21 cellular contexts compared by ENCODE assay signal in genomic region chr9:78782858-78783257, GRCh38.
DNase-seq lines count a peak whose midpoint lies in the region; ATAC-seq, FAIRE-seq and TF ChIP-seq lines count a peak whose summit lies in the region.
"Had no signal": no experiment of that assay in that cellular context is flagged by ENCODE, and none has a peak within 500 bp of the region (broad histone marks: within the 10 kb centered on the region; RNA-seq: fewer than 3 reads in every experiment).

No MANE protein-coding gene starts in this region.

- H2BK5ac ChIP-seq in IMR-90 (ENCODE audit: low read depth, low read length, poor library complexity, severe bottlenecking) = no peak overlapping the region

- BruUV-seq in HepG2 (replicated peaks; lab: Mats Ljungman, UMichigan) (no TSS peak), IMR-90 (replicated peaks; lab: Mats Ljungman, UMichigan) (no TSS peak)

- no peak overlapping the region for H3K4me3 ChIP-seq in HepG2 (replicated peaks in 1 of 3; ENCODE audit: insufficient read depth in 1 of 3, low read depth in 2 of 3, low read length in 3 of 3)
- no peak overlapping the region for H3K4me3 ChIP-seq in right lobe of liver
- H3K4me3 ChIP-seq in IMR-90 (ENCODE audit: insufficient read depth, low read depth, low read length) = no peak overlapping the region
- H3K4me3 ChIP-seq in fibroblast of lung (replicated peaks in 1 of 4; ENCODE audit: control extremely low read depth in 1 of 4, insufficient read depth in 1 of 4, low read depth in 3 of 4, low read length in 4 of 4) = no peak overlapping the region
- H3K4me3 ChIP-seq in ovary = no peak overlapping the region
- H3K4me3 ChIP-seq: BLaER1, GM12878 had no signal

- ATAC-seq in HepG2 (no peak), right lobe of liver (no peak), IMR-90 (ENCODE audit: low read depth) (no peak)
- ATAC-seq: GM12878 had no signal

- H3K27ac ChIP-seq in HepG2 (ENCODE audit: extremely low read length, insufficient read depth, low read length) = no peak overlapping the region
- no peak overlapping the region for H3K27ac ChIP-seq in right lobe of liver
- no peak overlapping the region for H3K27ac ChIP-seq in IMR-90 (ENCODE audit: insufficient read depth, low read length)
- no peak overlapping the region for H3K27ac ChIP-seq in fibroblast of lung (ENCODE audit: insufficient read depth, low read length)
- no peak overlapping the region for H3K27ac ChIP-seq in ovary
- H3K27ac ChIP-seq: 22Rv1, BLaER1 had no signal

- H3K36me3 ChIP-seq in HepG2 (replicated peaks in 1 of 2; ENCODE audit: control insufficient read depth in 1 of 2, insufficient read depth in 2 of 2, low read length in 2 of 2) (no peaks in the 10 kb centered on the region), right lobe of liver (no peaks in the 10 kb centered on the region), IMR-90 (ENCODE audit: control insufficient read depth, insufficient read depth, low read length) (no peaks in the 10 kb centered on the region), fibroblast of lung (ENCODE audit: control insufficient read depth, insufficient read depth, low read length) (no peaks in the 10 kb centered on the region), ovary (no peaks in the 10 kb centered on the region)
- H3K36me3 ChIP-seq: BE2C, BLaER1 had no signal

- no peak for TF ChIP-seq POLR2A in HepG2 (IDR thresholded peaks at IDR 0.05; ENCODE audit: insufficient read depth in 1 of 2, low read depth in 2 of 2, low read length in 2 of 2)
- TF ChIP-seq POLR2A in right lobe of liver (IDR thresholded peaks at IDR 0.05) = no peak
- no peak for TF ChIP-seq POLR2A in IMR-90 (IDR thresholded peaks at IDR 0.05; ENCODE audit: low read depth, low read length)
- TF ChIP-seq POLR2A in ovary (IDR thresholded peaks at IDR 0.05) = no peak

- H3K23ac ChIP-seq in IMR-90 (ENCODE audit: low read depth, low read length) = no peak overlapping the region

- no peak overlapping the region for H2BK15ac ChIP-seq in IMR-90 (ENCODE audit: low read depth, low read length)

- no peaks in the 10 kb centered on the region for H3K79me1 ChIP-seq in IMR-90 (ENCODE audit: low read depth in 1 of 2, low read length in 2 of 2)

- no peak overlapping the region for H4K8ac ChIP-seq in IMR-90 (ENCODE audit: low read depth in 2 of 2, low read length in 2 of 2)

- CTCF ChIA-PET in HepG2 (lab: Yijun Ruan, JAX; ENCODE audit: low intra/inter-chr PET ratio, low total read pairs) = no interaction called here
- CTCF ChIA-PET in IMR-90 (lab: Yijun Ruan, JAX) = no interaction called here

- H2BK20ac ChIP-seq in IMR-90 (ENCODE audit: low read depth, low read length) = no peak overlapping the region

- WGBS in HepG2 (ENCODE audit: low lambda C conversion rate) = 9% methylated on average over 3 of the region's 3 CpGs
- WGBS in right lobe of liver (ENCODE audit: insufficient coverage, low coverage, low lambda C conversion rate, missing lambda C conversion rate) = 85% methylated on average over 3 of the region's 3 CpGs
- WGBS in IMR-90 (ENCODE audit: extremely low coverage in 2 of 2, insufficient read length in 1 of 2), 2 experiments = no CpG with 5 or more reads among the region's 3 CpGs
- WGBS in ovary, 3 donors = 30 to 70% (median 42%) methylated on average over 3 of the region's 3 CpGs

- H3K9me1 ChIP-seq in IMR-90 (ENCODE audit: insufficient read depth, low read length) = 0 out of 2 replicates have a peak, but pooled peaks cover 2% of the 10 kb centered on the region

- H3K9ac ChIP-seq in HepG2 (ENCODE audit: insufficient read depth, low read depth, low read length) (no peak overlapping the region), IMR-90 (ENCODE audit: low read depth, low read length) (no peak overlapping the region), fibroblast of lung (ENCODE audit: insufficient read depth, low read length) (no peak overlapping the region)
- H3K9ac ChIP-seq: BLaER1 had no signal

- no peaks in the 10 kb centered on the region for H3K79me2 ChIP-seq in HepG2 (ENCODE audit: insufficient read depth, low read length)
- no peaks in the 10 kb centered on the region for H3K79me2 ChIP-seq in fibroblast of lung (ENCODE audit: control insufficient read depth, insufficient read depth, low read length)

- POLR2A ChIA-PET in HepG2 (lab: Yijun Ruan, JAX) (no interaction called here), IMR-90 (lab: Charles Lee; ENCODE audit: unreplicated experiment) (no interaction called here)

- H2BK120ac ChIP-seq in IMR-90 (ENCODE audit: low read depth, low read length) = no peak overlapping the region

- H4K91ac ChIP-seq in IMR-90 (ENCODE audit: insufficient read depth, low read depth, low read length) = no peak overlapping the region

- no peak for FAIRE-seq in HepG2 (lab: Jason Lieb, UNC)
- peak; percentile 76 for FAIRE-seq in islet of Langerhans (lab: Jason Lieb, UNC)
- FAIRE-seq: GM12878, GM12892, GM18507 had no signal

- H3K4me2 ChIP-seq in HepG2 (ENCODE audit: low read depth, low read length) (no peak overlapping the region), IMR-90 (ENCODE audit: low read depth, low read length) (no peak overlapping the region), fibroblast of lung (ENCODE audit: extremely low read depth, insufficient read depth, low read length) (no peak overlapping the region)
- H3K4me2 ChIP-seq: BLaER1 had no signal

- TF ChIP-seq EP300 in HepG2 (IDR thresholded peaks at IDR 0.05; ENCODE audit: low read depth in 2 of 2, low read length in 2 of 2) = no peak
- no peak for TF ChIP-seq EP300 in HepG2 (CRISPR knock-in tag; IDR thresholded peaks at IDR 0.05; ENCODE audit: borderline replicate concordance)
- TF ChIP-seq EP300 in ovary (IDR thresholded peaks at IDR 0.05) = no peak

- H3K9me3 ChIP-seq in HepG2 (ENCODE audit: low read length) (no peaks in the 10 kb centered on the region), right lobe of liver (no peaks in the 10 kb centered on the region), IMR-90 (ENCODE audit: control insufficient read depth, insufficient read depth, low read length) (no peaks in the 10 kb centered on the region), fibroblast of lung (ENCODE audit: control insufficient read depth, insufficient read depth, low read depth, low read length) (no peaks in the 10 kb centered on the region), ovary (no peaks in the 10 kb centered on the region)
- H3K9me3 ChIP-seq: BE2C, BLaER1 had no signal

- H3K14ac ChIP-seq in IMR-90 (replicated peaks; ENCODE audit: low read depth, low read length) = 0 out of 2 replicates have a peak overlapping the region, but pooled peaks have one; percentile 5

- H2AK5ac ChIP-seq in IMR-90 (ENCODE audit: low read depth, low read length) = no peak overlapping the region

- dilution Hi-C loops in IMR-90 (cut with HindIII; ENCODE audit: low sequenced_read_pairs, unreplicated experiment) = no loop called here

- H4K5ac ChIP-seq in IMR-90 (ENCODE audit: low read depth, low read length) = no peak overlapping the region

- intact Hi-C loops in HepG2 (cut with micrococcal nuclease; ENCODE audit: unreplicated experiment) (no loop called here), right lobe of liver (cut with DNase I) (no loop called here), IMR-90 (cut with micrococcal nuclease) (no loop called here), ovary (cut with DNase I) (no loop called here)

- in situ Hi-C loops in HepG2 (cut with HindIII; ENCODE audit: extremely low pct_ligation_motif_present, low pct_unique_long_range_greater_than_20kb) = no loop called here
- in situ Hi-C loops in IMR-90 (cut with MboI; ENCODE audit: low sequenced_read_pairs) = no loop called here

- TF ChIP-seq CTCF in HepG2 (CRISPR knock-in tag; IDR thresholded peaks at IDR 0.05) (no peak), right lobe of liver (IDR thresholded peaks at IDR 0.05) (no peak), IMR-90 (conservative IDR thresholded peaks at IDR 0.05; ENCODE audit: low read depth, low read length) (no peak), fibroblast of lung (conservative IDR thresholded peaks at IDR 0.05 in 1 of 2, IDR thresholded peaks at IDR 0.05 in 1 of 2; ENCODE audit: low read depth in 1 of 2, low read length in 2 of 2) (no peak), ovary (IDR thresholded peaks at IDR 0.05) (no peak)

- H4K20me1 ChIP-seq in HepG2 (ENCODE audit: insufficient read depth, low read length) (no peaks in the 10 kb centered on the region), IMR-90 (ENCODE audit: insufficient read depth, low read length) (no peaks in the 10 kb centered on the region), fibroblast of lung (ENCODE audit: control insufficient read depth, extremely low read depth, insufficient read depth, low read length) (no peaks in the 10 kb centered on the region)
- H4K20me1 ChIP-seq: BLaER1 had no signal

- DNase-seq in HepG2 (ENCODE audit: low spot score) (no peak), right lobe of liver (no peak), IMR-90 (peak; percentile 34), fibroblast of lung (ENCODE audit: low read depth in 2 of 2) (peak; percentile 21 to 26), GDM1 (lab: John Stamatoyannopoulos, UW) (no peak), HUDEP-2 (lab: John Stamatoyannopoulos, UW; ENCODE audit: unreplicated experiment in 76 of 76) (no peak), ovary (no peak)
- DNase-seq: ACHN; BE2C; C1 segment of cervical spinal cord; CD4-positive, alpha-beta memory T cell; CD4-positive, CD25-positive, alpha-beta regulatory T cell; CD8-positive, alpha-beta memory T cell; COR-L47; DMS79 treated with DMSO at 0.1 percent for 48 hours had no signal

- H3K4ac ChIP-seq in IMR-90 (ENCODE audit: low read depth, low read length) = no peak overlapping the region

- no peak for TF ChIP-seq RAD21 in HepG2 (CRISPR knock-in tag; IDR thresholded peaks at IDR 0.05)
- TF ChIP-seq RAD21 in IMR-90 (IDR thresholded peaks at IDR 0.05; ENCODE audit: low read length) = no peak

- no peak overlapping the region for H2AFZ ChIP-seq in HepG2 (ENCODE audit: low read length)
- H2AFZ ChIP-seq in IMR-90 (replicated peaks; ENCODE audit: low read length, poor library complexity) = no peak overlapping the region
- H2AFZ ChIP-seq in fibroblast of lung (ENCODE audit: low read length) = no peak overlapping the region

- H3K27me3 ChIP-seq in HepG2 (ENCODE audit: control insufficient read depth in 1 of 2, insufficient read depth in 2 of 2, low read length in 2 of 2) = no peaks in the 10 kb centered on the region
- no peaks in the 10 kb centered on the region for H3K27me3 ChIP-seq in right lobe of liver
- H3K27me3 ChIP-seq in IMR-90 (ENCODE audit: control insufficient read depth, insufficient read depth, low read length) = no peaks in the 10 kb centered on the region
- H3K27me3 ChIP-seq in fibroblast of lung (ENCODE audit: control insufficient read depth, insufficient read depth, low read length) = no peaks in the 10 kb centered on the region
- no peaks in the 10 kb centered on the region for H3K27me3 ChIP-seq in ovary
- H3K27me3 ChIP-seq: BE2C, BLaER1 had no signal

- no peak overlapping the region for H3K18ac ChIP-seq in IMR-90 (ENCODE audit: low read depth, low read length)

- H2AK9ac ChIP-seq in IMR-90 (replicated peaks; ENCODE audit: low read depth, low read length, poor library complexity) = no peak overlapping the region

- H3K4me1 ChIP-seq in HepG2 (ENCODE audit: insufficient read depth, low read length) (no peaks in the 10 kb centered on the region), right lobe of liver (no peaks in the 10 kb centered on the region), IMR-90 (ENCODE audit: control insufficient read depth, insufficient read depth, low read length) (peaks cover 2% of the 10 kb centered on the region; the same call in 1 of the 2 replicates), fibroblast of lung (ENCODE audit: control insufficient read depth, extremely low read depth, insufficient read depth, low read length) (no peaks in the 10 kb centered on the region), ovary (ENCODE audit: insufficient read depth) (no peaks in the 10 kb centered on the region)
- H3K4me1 ChIP-seq: BLaER1 had no signal

- H3K56ac ChIP-seq in IMR-90 (ENCODE audit: extremely low read depth, insufficient read depth, low read length) = no peak overlapping the region

Comparison
In these comparisons a context has a peak if more than half of its experiments do, and no peak if none do; other contexts are left out.
1. DNase-seq: peak in IMR-90 (single experiment) and fibroblast of lung (2 of 2); none in HepG2 (single experiment), right lobe of liver (0 of 3), GDM1 (single experiment), HUDEP-2 (0 of 76) and ovary (0 of 5).